Comparison of ENCODE assay signal across 10 cellular contexts in the genomic region with DNA sequence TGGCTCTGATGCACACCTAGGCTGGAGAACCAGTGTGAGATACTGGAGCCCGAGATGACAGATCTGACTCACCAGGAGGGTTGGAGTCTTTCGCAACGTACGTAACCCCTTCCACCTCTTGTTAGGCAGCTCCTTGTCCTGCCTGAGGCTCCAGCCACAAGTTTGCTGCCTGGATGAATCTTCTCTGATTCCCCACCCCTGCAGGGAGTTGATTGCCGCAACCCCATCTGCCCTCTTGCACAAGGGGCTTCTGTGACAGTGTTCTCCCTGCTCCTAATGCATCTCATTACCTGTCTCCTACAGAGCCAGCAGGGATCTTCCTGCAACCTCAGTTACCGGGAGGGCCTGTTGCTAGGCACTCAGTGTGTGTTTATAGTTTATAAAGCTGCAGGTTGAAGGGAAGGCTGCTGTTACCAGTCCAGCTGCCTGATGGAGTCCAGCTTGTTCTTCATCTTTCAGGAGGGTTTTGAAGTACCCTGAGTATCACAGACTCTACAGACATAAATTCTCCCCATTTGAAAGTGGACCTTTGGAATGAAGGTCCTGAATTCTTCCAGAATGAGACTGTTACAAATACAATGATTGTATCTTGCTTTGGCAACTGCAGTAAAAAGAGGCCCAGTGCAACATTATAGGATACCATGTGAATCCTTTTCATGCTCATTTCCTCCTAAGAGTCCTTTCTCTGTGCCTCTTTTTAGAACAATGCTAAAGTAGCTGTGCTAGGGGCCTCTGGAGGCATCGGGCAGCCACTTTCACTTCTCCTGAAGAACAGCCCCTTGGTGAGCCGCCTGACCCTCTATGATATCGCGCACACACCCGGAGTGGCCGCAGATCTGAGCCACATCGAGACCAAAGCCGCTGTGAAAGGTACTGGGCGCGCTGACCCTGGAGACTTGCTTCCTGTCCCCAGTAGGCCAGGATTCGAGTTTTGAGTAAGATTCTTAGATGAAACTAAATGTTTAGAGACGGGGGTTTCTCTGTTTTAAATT. TPM values are rescaled to one million over a fixed set of nuclear protein-coding genes. Genes with fewer than 3 reads are reported as not detected.
DNase-seq lines count a peak whose midpoint lies in the region; TF ChIP-seq lines count a peak whose summit lies in the region.
"Had no signal": no experiment of that assay in that cellular context is flagged by ENCODE, and none has a peak within 500 bp of the region (broad histone marks: within the 10 kb centered on the region; RNA-seq: fewer than 3 reads in every experiment).

No MANE protein-coding gene starts in this region.

- H3K27ac ChIP-seq in RWPE1 (peak overlapping the region; percentile 75), skin epidermis (peak overlapping the region in 11 of 21 experiments; percentile 4 to 70 (median 50))
- H3K27ac ChIP-seq: spleen had no signal

- CTCF ChIA-PET in RWPE1 (lab: Yijun Ruan, JAX) = interaction anchor here (1.1 kb wide), 1 partner anchor 15 kb away, joined by 5 read pairs; no protein-coding TSS in a partner anchor

- H3K4me3 ChIP-seq in fibroblast of villous mesenchyme (ENCODE audit: low read depth, low read length) (no peak overlapping the region), skin epidermis (no peak overlapping the region)
- H3K4me3 ChIP-seq: spleen had no signal

- DNase-seq in NCI-H2107 treated with DMSO at 0.1 percent for 48 hours (lab: John Stamatoyannopoulos, UW; ENCODE audit: unreplicated experiment) (peak; percentile 20), NCI-H2107 (lab: John Stamatoyannopoulos, UW) (no peak), RWPE1 (ENCODE audit: low spot score) (peak; percentile 84), fibroblast of villous mesenchyme (ENCODE audit: low read depth) (peak; percentile 84), NCI-H774 (lab: John Stamatoyannopoulos, UW) (no peak), cortex of kidney (lab: John Stamatoyannopoulos, UW) (no peak), DMS114 treated with DMSO at 0.1 percent for 48 hours (lab: John Stamatoyannopoulos, UW; ENCODE audit: unreplicated experiment) (no peak)
- DNase-seq: dermis blood vessel endothelial cell, spleen had no signal

- POLR2A ChIA-PET in RWPE1 (lab: Yijun Ruan, JAX; ENCODE audit: low non-redundant PET) = interaction anchor here (0.6 kb wide), 1 partner anchor 291 kb away, joined by 7 read pairs; no protein-coding TSS in a partner anchor

- TF ChIP-seq CTCF in RWPE1 (conservative IDR thresholded peaks at IDR 0.05; ENCODE audit: low read depth) = no peak
- TF ChIP-seq CTCF in fibroblast of villous mesenchyme (IDR thresholded peaks at IDR 0.05; ENCODE audit: insufficient read depth, low read depth, low read length) = no peak

RNA-seq across cellular contexts. Expression of a gene that starts 6.5 kb away (rescaled TPM):
- total RNA-seq in fibroblast of villous mesenchyme = 35.8 and 47.4 TPM in 2 replicates

RNA-seq across cellular contexts. Expression of a gene that starts 6.6 kb away (rescaled TPM):
- 31.2 and 35.4 TPM in 2 replicates for total RNA-seq in fibroblast of villous mesenchyme

Comparison
In these comparisons a context has a peak if more than half of its experiments do, and no peak if none do; other contexts are left out.
1. DNase-seq: peak in NCI-H2107 treated with DMSO at 0.1 percent for 48 hours (single experiment), RWPE1 (single experiment) and fibroblast of villous mesenchyme (single experiment); none in NCI-H2107 (single experiment), NCI-H774 (single experiment), cortex of kidney (single experiment) and DMS114 treated with DMSO at 0.1 percent for 48 hours (single experiment).